ENCODE assay signal across 25 cellular contexts in the genomic region with DNA sequence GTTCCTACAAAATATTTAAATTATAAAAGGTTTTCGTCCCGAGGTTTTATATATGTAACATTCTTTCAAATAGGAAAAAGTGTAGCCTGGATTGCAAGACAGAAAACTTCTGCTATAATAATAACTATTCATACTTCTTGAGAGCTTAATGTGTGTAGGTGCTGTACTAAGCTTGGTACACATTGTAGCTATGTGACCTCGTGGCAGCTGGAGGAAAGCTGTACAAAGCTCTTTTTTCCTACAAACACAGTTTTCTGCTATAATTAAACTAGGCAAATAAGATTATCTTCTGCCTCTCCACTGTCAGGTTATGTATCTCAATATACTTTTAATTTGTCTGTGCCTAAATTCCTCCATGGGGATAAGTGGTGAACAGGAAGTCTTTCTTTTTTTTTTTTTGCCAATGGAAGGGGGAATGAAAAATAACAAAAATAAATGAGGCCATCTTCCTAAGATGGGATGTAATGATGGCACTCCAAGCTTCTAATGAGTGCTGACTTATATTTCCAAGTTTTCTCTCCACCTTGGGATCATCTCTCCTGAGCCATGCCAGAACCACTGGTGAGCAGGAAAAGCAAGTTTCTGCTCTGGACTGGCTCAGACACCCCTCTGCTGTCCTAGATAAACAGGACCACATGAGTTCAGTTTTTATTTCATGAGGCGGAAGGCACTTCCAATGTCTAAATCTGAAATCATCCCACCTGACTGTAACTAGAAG. TPM values are rescaled to one million over a fixed set of nuclear protein-coding genes. Genes with fewer than 3 reads are reported as not detected.
DNase-seq lines count a peak whose midpoint lies in the region; ATAC-seq, FAIRE-seq and TF ChIP-seq lines count a peak whose summit lies in the region.
"Had no signal": no experiment of that assay in that cellular context is flagged by ENCODE, and none has a peak within 500 bp of the region (broad histone marks: within the 10 kb centered on the region; RNA-seq: fewer than 3 reads in every experiment).

No MANE protein-coding gene starts in this region.

- no peak overlapping the region for H2BK20ac ChIP-seq in IMR-90 (ENCODE audit: low read depth, low read length)
- peak overlapping the region; percentile 82 for H2BK20ac ChIP-seq in H1 (ENCODE audit: low read length)

- TF ChIP-seq POLR2A in IMR-90 (IDR thresholded peaks at IDR 0.05; ENCODE audit: low read depth, low read length) (no peak), H1 (IDR thresholded peaks at IDR 0.05; ENCODE audit: control extremely low read depth in 1 of 2, low read depth in 2 of 2, low read length in 2 of 2) (no peak)

- H3K56ac ChIP-seq in IMR-90 (ENCODE audit: extremely low read depth, insufficient read depth, low read length) (no peak overlapping the region), H1 (replicated peaks; ENCODE audit: insufficient read length, low read depth, low read length) (no peak overlapping the region)

- H3K36me3 ChIP-seq in IMR-90 (ENCODE audit: control insufficient read depth, insufficient read depth, low read length) = no peaks in the 10 kb centered on the region
- H3K36me3 ChIP-seq in H1 (ENCODE audit: control insufficient read depth in 2 of 4, insufficient read depth in 4 of 4, low read length in 3 of 4) = no peaks in the 10 kb centered on the region
- H3K36me3 ChIP-seq: esophagus muscularis mucosa, MG63, SJSA1, upper lobe of left lung had no signal

- H2BK12ac ChIP-seq in H1 (ENCODE audit: low read depth, low read length) = peak overlapping the region; percentile 72; the same call in 1 of the 2 replicates

- POLR2A ChIA-PET in IMR-90 (lab: Charles Lee; ENCODE audit: unreplicated experiment) (interaction anchor here (0.7 kb wide), 1 partner anchor 9 kb away, joined by 8 read pairs; no protein-coding TSS in a partner anchor), H1 (lab: Charles Lee; ENCODE audit: partially characterized antibody) (interaction anchor here (1.1 to 1.3 kb wide), 3 partner anchors 8 to 18 kb away, joined by 3 read pairs; no protein-coding TSS in a partner anchor)

- BruUV-seq in IMR-90 (replicated peaks; lab: Mats Ljungman, UMichigan) = no TSS peak

- H4K5ac ChIP-seq in IMR-90 (ENCODE audit: low read depth, low read length) = no peak overlapping the region
- H4K5ac ChIP-seq in H1 (ENCODE audit: insufficient read length, low read depth, low read length) = no peak overlapping the region

- H3K9ac ChIP-seq in IMR-90 (ENCODE audit: low read depth, low read length) (no peak overlapping the region), H1 (replicated peaks in 1 of 4; ENCODE audit: extremely low read depth in 1 of 4, low read depth in 3 of 4, low read length in 3 of 4) (no peak overlapping the region)

- intact Hi-C loops in IMR-90 (cut with micrococcal nuclease) = no loop called here

- DNase-seq in IMR-90 = no peak
- peak; percentile 10 for DNase-seq in SK-N-DZ (ENCODE audit: low spot score)
- no peak for DNase-seq in H1 (ENCODE audit: low read depth in 1 of 2, low spot score in 2 of 2)
- peak; percentile 44 for DNase-seq in retinal pigment epithelial cell (ENCODE audit: low read depth)
- DNase-seq in mucosa of gallbladder (ENCODE audit: low spot score) = no peak
- DNase-seq in HK-2 (ENCODE audit: unreplicated experiment) = no peak
- DNase-seq: activated CD4-positive, alpha-beta T cell treated with anti-CD3 and anti-CD28 coated beads, Interleukin-2, amount 50 U/mL, for 4 hours; activated T-cell treated with anti-CD3 and anti-CD28 coated beads, Interleukin-2, amount 50 U/mL, for 48 hours; C1 segment of cervical spinal cord; cerebellar nuclear complex; foreskin fibroblast; KG1; left ventricle myocardium superior; MG63; NCI-H1417; NCI-H2227 treated with DMSO at 0.1 percent for 48 hours; stimulated activated naive B cell treated with anti-CD40 and anti-IgM and Interleukin-4, amounts not matched to agents 10 μg/mL and 1 μg/mL and 100 μg/mL, for 72 hours; substantia nigra had no signal

- H2AK5ac ChIP-seq in IMR-90 (ENCODE audit: low read depth, low read length) = 0 out of 2 replicates have a peak overlapping the region, but pooled peaks have one; percentile 21
- H2AK5ac ChIP-seq in H1 (ENCODE audit: low read depth, low read length) = 0 out of 2 replicates have a peak overlapping the region, but pooled peaks have one; percentile 1

- no peak for FAIRE-seq in H1 (lab: Jason Lieb, UNC)
- FAIRE-seq: keratinocyte, TTC549 had no signal

- no peaks in the 10 kb centered on the region; the same call in none of the 2 replicates for H3K23me2 ChIP-seq in H1 (ENCODE audit: low read depth, low read length)

- H3K23ac ChIP-seq in IMR-90 (ENCODE audit: low read depth, low read length) = no peak overlapping the region
- no peak overlapping the region for H3K23ac ChIP-seq in H1 (ENCODE audit: insufficient read length)

- H3K4me3 ChIP-seq in IMR-90 (ENCODE audit: insufficient read depth, low read depth, low read length) (no peak overlapping the region), H1 (ENCODE audit: extremely low read depth in 1 of 4, insufficient read depth in 2 of 4, low read depth in 3 of 4, low read length in 4 of 4) (no peak overlapping the region), retinal pigment epithelial cell (ENCODE audit: low read length) (no peak overlapping the region)
- H3K4me3 ChIP-seq: esophagus muscularis mucosa, MG63, SJSA1, skin epidermis, upper lobe of left lung had no signal

- no peak for TF ChIP-seq EP300 in H1 (IDR thresholded peaks at IDR 0.05; ENCODE audit: borderline replicate concordance in 1 of 2, low read depth in 2 of 2, low read length in 2 of 2)

- H2AK9ac ChIP-seq in IMR-90 (replicated peaks; ENCODE audit: low read depth, low read length, poor library complexity) = peak overlapping the region; percentile 19

- ATAC-seq in IMR-90 (ENCODE audit: low read depth) = no peak
- ATAC-seq in HG02970 (IDR thresholded peaks at IDR 0.05; ENCODE audit: low FRiP score, unreplicated experiment) = no peak

- no peak for TF ChIP-seq CTCF in IMR-90 (conservative IDR thresholded peaks at IDR 0.05; ENCODE audit: low read depth, low read length)
- no peak for TF ChIP-seq CTCF in H1 (IDR thresholded peaks at IDR 0.05; ENCODE audit: control extremely low read depth in 1 of 3, insufficient read depth in 1 of 3, low read depth in 1 of 3, low read length in 3 of 3)
- TF ChIP-seq CTCF in retinal pigment epithelial cell (conservative IDR thresholded peaks at IDR 0.05; ENCODE audit: low read depth, low read length) = no peak

- H3K14ac ChIP-seq in IMR-90 (replicated peaks; ENCODE audit: low read depth, low read length) (no peak overlapping the region), H1 (ENCODE audit: insufficient read length) (no peak overlapping the region)

- peaks cover 6% of the 10 kb centered on the region; the same call in 1 of the 2 replicates for H3K9me1 ChIP-seq in IMR-90 (ENCODE audit: insufficient read depth, low read length)

- H2AFZ ChIP-seq in IMR-90 (replicated peaks; ENCODE audit: low read length, poor library complexity) (no peak overlapping the region), H1 (ENCODE audit: low read length) (no peak overlapping the region)

- H3K27me3 ChIP-seq in IMR-90 (ENCODE audit: control insufficient read depth, insufficient read depth, low read length) = no peaks in the 10 kb centered on the region
- H3K27me3 ChIP-seq in H1 (replicated peaks in 1 of 4; ENCODE audit: control insufficient read depth in 3 of 4, extremely low read depth in 1 of 4, insufficient read depth in 3 of 4, low read length in 3 of 4) = no peaks in the 10 kb centered on the region
- H3K27me3 ChIP-seq: esophagus muscularis mucosa, MG63, SJSA1, upper lobe of left lung had no signal

- H3K4me1 ChIP-seq in IMR-90 (ENCODE audit: control insufficient read depth, insufficient read depth, low read length) = no peaks in the 10 kb centered on the region
- H3K4me1 ChIP-seq in H1 (replicated peaks in 1 of 4; ENCODE audit: control insufficient read depth in 3 of 4, insufficient read depth in 4 of 4, low read length in 3 of 4) = peaks cover 6 to 25% (median 15%) of the 10 kb centered on the region in 4 experiments; a peak in 5 of 7 replicates
- H3K4me1 ChIP-seq: SJSA1 had no signal

- no peaks in the 10 kb centered on the region for H3K9me3 ChIP-seq in IMR-90 (ENCODE audit: control insufficient read depth, insufficient read depth, low read length)
- no peaks in the 10 kb centered on the region for H3K9me3 ChIP-seq in H1 (ENCODE audit: insufficient read depth in 2 of 2, low read depth in 1 of 2, low read length in 1 of 2)
- H3K9me3 ChIP-seq: esophagus muscularis mucosa, MG63, SJSA1, upper lobe of left lung had no signal

- in situ Hi-C loops in IMR-90 (cut with MboI; ENCODE audit: low sequenced_read_pairs) = no loop called here

- H2BK15ac ChIP-seq in IMR-90 (ENCODE audit: low read depth, low read length) = no peak overlapping the region
- H2BK15ac ChIP-seq in H1 (ENCODE audit: low read length) = no peak overlapping the region

- H4K91ac ChIP-seq in IMR-90 (ENCODE audit: insufficient read depth, low read depth, low read length) = no peak overlapping the region
- H4K91ac ChIP-seq in H1 (replicated peaks; ENCODE audit: insufficient read length, low read length) = no peak overlapping the region

- H3K27ac ChIP-seq in IMR-90 (ENCODE audit: insufficient read depth, low read length) (no peak overlapping the region), H1 (ENCODE audit: low read depth, low read length) (no peak overlapping the region)
- H3K27ac ChIP-seq: esophagus muscularis mucosa, SJSA1, skin epidermis, upper lobe of left lung had no signal

- H3K79me1 ChIP-seq in IMR-90 (ENCODE audit: low read depth in 1 of 2, low read length in 2 of 2) (peaks cover 35 to 63% of the 10 kb centered on the region in 2 experiments), H1 (ENCODE audit: low read depth, low read length) (peaks cover 16% of the 10 kb centered on the region)

- peaks cover 7 to 95% of the 10 kb centered on the region in 2 experiments for H3K79me2 ChIP-seq in H1 (ENCODE audit: control insufficient read depth in 1 of 2, insufficient read depth in 2 of 2, low read length in 2 of 2)

- WGBS in IMR-90 (ENCODE audit: extremely low coverage in 2 of 2, insufficient read length in 1 of 2), 2 experiments = no CpG with 5 or more reads among the region's 4 CpGs
- 84% methylated on average over 4 of the region's 4 CpGs; no CpG with 5 or more reads in 1 of the 2 experiments for WGBS in H1 (ENCODE audit: extremely low coverage in 1 of 2, insufficient coverage in 1 of 2, insufficient read length in 1 of 2, insufficient replicate concordance in 2 of 2, low coverage in 1 of 2, low lambda C conversion rate in 2 of 2, missing lambda C conversion rate in 1 of 2), 2 experiments

- H4K20me1 ChIP-seq in IMR-90 (ENCODE audit: insufficient read depth, low read length) = peaks cover 44% of the 10 kb centered on the region
- H4K20me1 ChIP-seq in H1 (replicated peaks in 1 of 2; ENCODE audit: control insufficient read depth in 1 of 2, insufficient read depth in 2 of 2, low read length in 2 of 2) = peaks cover 0 to 10% of the 10 kb centered on the region in 2 experiments

- H2BK5ac ChIP-seq in IMR-90 (ENCODE audit: low read depth, low read length, poor library complexity, severe bottlenecking) = no peak overlapping the region
- no peak overlapping the region for H2BK5ac ChIP-seq in H1 (ENCODE audit: low read depth, low read length)

- H3K4me2 ChIP-seq in IMR-90 (ENCODE audit: low read depth, low read length) (no peak overlapping the region), H1 (ENCODE audit: insufficient read depth in 1 of 2, low read depth in 2 of 2, low read length in 2 of 2) (peak overlapping the region in 1 of 2 experiments; percentile 10; a peak in 1 of 4 replicates)

- no peak for TF ChIP-seq RAD21 in IMR-90 (IDR thresholded peaks at IDR 0.05; ENCODE audit: low read length)
- TF ChIP-seq RAD21 in H1 (IDR thresholded peaks at IDR 0.05 in 1 of 2, conservative IDR thresholded peaks at IDR 0.05 in 1 of 2; ENCODE audit: low read depth in 2 of 2, low read length in 2 of 2) = no peak

- CTCF ChIA-PET in IMR-90 (lab: Yijun Ruan, JAX) (interaction anchor here (0.6 to 1.1 kb wide), 4 partner anchors 8 to 327 kb away, joined by 3 to 6 read pairs (median 4); no protein-coding TSS in a partner anchor), H1 (lab: Charles Lee; ENCODE audit: partially characterized antibody) (interaction anchor here (0.6 to 4.1 kb wide), 23 partner anchors 8 to 321 kb away, joined by 3 to 30 read pairs (median 3); no protein-coding TSS in a partner anchor)

- H4K8ac ChIP-seq in IMR-90 (ENCODE audit: low read depth in 2 of 2, low read length in 2 of 2) = no peak overlapping the region
- no peak overlapping the region for H4K8ac ChIP-seq in H1 (ENCODE audit: extremely low read depth, insufficient read depth, low read length)

- dilution Hi-C loops in IMR-90 (cut with HindIII; ENCODE audit: low sequenced_read_pairs, unreplicated experiment) = no loop called here

- H3K4ac ChIP-seq in IMR-90 (ENCODE audit: low read depth, low read length) (no peak overlapping the region), H1 (replicated peaks; ENCODE audit: insufficient read length, low read depth, low read length) (no peak overlapping the region)

- no peak overlapping the region for H3K18ac ChIP-seq in IMR-90 (ENCODE audit: low read depth, low read length)
- no peak overlapping the region for H3K18ac ChIP-seq in H1 (ENCODE audit: extremely low read depth, low read length)

- no peak overlapping the region for H2BK120ac ChIP-seq in IMR-90 (ENCODE audit: low read depth, low read length)
- H2BK120ac ChIP-seq in H1 (replicated peaks; ENCODE audit: low read depth, low read length) = no peak overlapping the region

RNA-seq across cellular contexts. Expression of a gene that starts 9.9 kb away (rescaled TPM):
- total RNA-seq in IMR-90 (2012; rRNA removed) (26.7 and 30.8 TPM in 2 replicates), mucosa of gallbladder (36.9 TPM)
- polyA plus RNA-seq in IMR-90 (2012; rRNA removed) (9.8 and 12.1 TPM in 2 replicates), H1 (2011; rRNA removed) (4.8 and 6.0 TPM in 2 replicates)
- 7.5 and 12.1 TPM in 2 replicates for polyA plus RNA-seq in IMR-90 (2012; cell fraction: cytosol; rRNA removed)
- polyA plus RNA-seq in IMR-90 (2012; cell fraction: nucleus; rRNA removed; ENCODE audit: low replicate concordance) = 6.0 and 7.7 TPM in 2 replicates
- polyA plus RNA-seq in SK-N-DZ (2014; cell fraction: cytosol; rRNA removed) = 7.8 and 8.0 TPM in 2 replicates
- polyA plus RNA-seq in SK-N-DZ (2014; cell fraction: nucleus; rRNA removed) = 5.1 and 6.7 TPM in 2 replicates
- total RNA-seq in H1 (2021; fragmentation: NEBNext Ultra II Directional; extraction: Animal tissue kit (Norgen Biotek cat#: 25700)) = 12.7 and 15.6 TPM in 2 replicates
- polyA plus RNA-seq in H1 (2011; cell fraction: cytosol; rRNA removed) = 6.7 TPM
- polyA plus RNA-seq in H1 (2011; cell fraction: nucleus; rRNA removed) = 12.3 TPM
- 9.0 to 10.5 TPM (median 10.5 TPM) in 4 replicates for polyA plus RNA-seq in H1 (2012, experiment 1 of 2)
- polyA plus RNA-seq in H1 (2012, experiment 2 of 2) = 1.3 TPM
- polyA plus RNA-seq in H1 (2013, experiment 1 of 2) = 8.1 TPM
- polyA plus RNA-seq in H1 (2013, experiment 2 of 2) = 8.7 TPM
- 14.5 and 14.8 TPM in 2 replicates for polyA minus RNA-seq in H1 (2011; rRNA and poly(A)+ RNA removed)
- 14.5 TPM for polyA minus RNA-seq in H1 (2011; cell fraction: cytosol; rRNA and poly(A)+ RNA removed)
- polyA minus RNA-seq in H1 (2011; cell fraction: nucleus; rRNA and poly(A)+ RNA removed) = 58.9 TPM

Comparison
In these comparisons a context has a peak if more than half of its experiments do, and no peak if none do; other contexts are left out.
1. DNase-seq: peak in SK-N-DZ (single experiment) and retinal pigment epithelial cell (single experiment); none in IMR-90 (single experiment), H1 (0 of 2), mucosa of gallbladder (single experiment) and HK-2 (single experiment).